8 cellular contexts compared by ENCODE assay signal in the genomic region with DNA sequence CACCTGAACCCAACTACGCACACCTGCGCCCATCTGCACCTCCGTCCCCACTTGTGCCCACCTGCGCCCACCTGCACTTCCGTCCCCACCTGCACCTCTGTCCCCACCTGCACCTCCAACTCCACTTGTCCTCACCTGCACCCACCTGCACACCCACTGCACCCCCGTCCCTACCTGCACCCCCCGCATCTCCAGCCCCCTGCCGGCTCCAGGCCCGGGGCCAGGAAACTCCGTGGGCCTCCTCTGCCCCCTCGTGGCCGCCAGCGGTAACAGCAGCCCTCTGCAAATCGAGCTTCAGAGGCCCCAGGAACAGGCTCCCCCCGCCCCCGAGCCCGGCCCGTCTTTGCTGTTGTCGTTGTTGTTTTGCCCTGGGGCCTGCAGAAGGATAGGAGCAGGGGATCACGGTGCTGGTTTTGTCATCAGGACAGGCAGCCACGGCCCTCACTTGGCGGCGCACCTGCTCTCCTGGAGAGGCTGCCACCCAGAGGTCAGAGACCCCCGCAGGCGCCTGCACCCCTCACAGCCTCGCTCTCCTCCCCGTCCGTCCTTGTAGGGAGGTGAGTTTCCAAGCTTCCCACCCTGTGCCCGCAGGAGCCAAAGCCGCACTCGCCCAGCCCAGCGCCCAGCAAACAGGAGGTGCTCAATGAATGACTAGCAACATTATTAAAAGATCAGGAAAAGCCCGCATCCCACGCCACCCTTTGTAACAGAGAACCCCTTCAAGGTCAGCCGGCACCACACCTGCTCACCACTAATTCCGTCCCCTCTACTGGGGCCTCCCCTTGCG.
DNase-seq lines count a peak whose midpoint lies in the region; ATAC-seq and TF ChIP-seq lines count a peak whose summit lies in the region.

No MANE protein-coding gene starts in this region.

- no peaks in the 10 kb centered on the region for H3K36me3 ChIP-seq in endodermal cell (ENCODE audit: control insufficient read depth, insufficient read depth, low read length)

- no peaks in the 10 kb centered on the region for H3K9me3 ChIP-seq in endodermal cell (ENCODE audit: control insufficient read depth, low read length)

- DNase-seq in GM10248 (ENCODE audit: extremely low spot score) (peak; percentile 91), NB4 (ENCODE audit: low read depth) (peak; percentile 61), endodermal cell (peak; percentile 92), midbrain (lab: John Stamatoyannopoulos, UW) (peak; percentile 57), NCI-H1048 (lab: John Stamatoyannopoulos, UW) (no peak)
- DNase-seq in activated CD8-positive, alpha-beta memory T cell treated with anti-CD3 and anti-CD28 coated beads, Interleukin-2, amount 50 U/mL, for 24 hours (ENCODE audit: extremely low read depth) = peak; percentile 44
- DNase-seq in stimulated activated CD8-positive, alpha-beta memory T cell treated with anti-CD3 and anti-CD28 coated beads, Interleukin-4, amount 100 ng/mL, for 48 hours = peak; percentile 84

- 21 to 35% methylated on average over 14 to 36 of the region's 37 CpGs for WGBS in endodermal cell (ENCODE audit: insufficient coverage in 1 of 2, insufficient read length in 1 of 2), 2 experiments

- H3K9me3 Mint-ChIP-seq in endodermal cell = no peaks in the 10 kb centered on the region

- POLR2A ChIA-PET in GM10248 (lab: Yijun Ruan, JAX) = interaction anchor here (4.9 kb wide), 1 partner anchor 160 kb away, joined by 41 read pairs; the partner anchor contains the start of gene GADD45B

- H3K27me3 ChIP-seq in endodermal cell (ENCODE audit: control insufficient read depth, insufficient read depth, low read length, poor library complexity, severe bottlenecking) = no peaks in the 10 kb centered on the region

- ATAC-seq in GM21515 (IDR thresholded peaks at IDR 0.05; ENCODE audit: unreplicated experiment) = no peak

- no peak overlapping the region for H3K27ac ChIP-seq in endodermal cell (ENCODE audit: low read depth, low read length)

- H3K4me3 Mint-ChIP-seq in endodermal cell = peak overlapping the region; percentile 33

- H3K4me3 ChIP-seq in NB4 (ENCODE audit: low read depth, low read length) = no peak overlapping the region
- H3K4me3 ChIP-seq in endodermal cell (ENCODE audit: low read length) = no peak overlapping the region

- CTCF ChIA-PET in GM10248 (lab: Yijun Ruan, JAX) = interaction anchor here (0.6 to 4.3 kb wide), 35 partner anchors 11 to 496 kb away, joined by 3 to 109 read pairs (median 4); partner anchors contain the start of genes GADD45B, SGTA and TIMM13

- H3K4me1 Mint-ChIP-seq in endodermal cell = peaks cover 5% of the 10 kb centered on the region

- no peaks in the 10 kb centered on the region for H3K36me3 Mint-ChIP-seq in endodermal cell (ENCODE audit: low read depth)

- H3K27me3 Mint-ChIP-seq in endodermal cell (ENCODE audit: insufficient read depth) = peaks cover 6% of the 10 kb centered on the region

- H3K4me1 ChIP-seq in endodermal cell (ENCODE audit: control insufficient read depth, insufficient read depth, low read length) = no peaks in the 10 kb centered on the region

- TF ChIP-seq CTCF in GM10248 (IDR thresholded peaks at IDR 0.05; ENCODE audit: control extremely low read depth, extremely low read depth, low read depth, missing control alignments) = peak; percentile 87
- peak; percentile 30 for TF ChIP-seq CTCF in NB4 (IDR thresholded peaks at IDR 0.05; ENCODE audit: low read depth, low read length)
- TF ChIP-seq CTCF in endodermal cell (conservative IDR thresholded peaks at IDR 0.05) = peak; percentile 82

- TF ChIP-seq POLR2A in NB4 (IDR thresholded peaks at IDR 0.05; ENCODE audit: extremely low read depth, insufficient read length) = no peak

- no peak overlapping the region for H3K27ac Mint-ChIP-seq in endodermal cell

- no peak overlapping the region for H3K9ac ChIP-seq in endodermal cell (ENCODE audit: extremely low read depth, low read length, poor library complexity, severe bottlenecking)

Comparison
In these comparisons a context has a peak if more than half of its experiments do, and no peak if none do; other contexts are left out.
1. CTCF ChIP-seq: peak in every context shown above with its lines; median percentile 87 in GM10248; 82 in endodermal cell; 30 in NB4.